In the genomic region with DNA sequence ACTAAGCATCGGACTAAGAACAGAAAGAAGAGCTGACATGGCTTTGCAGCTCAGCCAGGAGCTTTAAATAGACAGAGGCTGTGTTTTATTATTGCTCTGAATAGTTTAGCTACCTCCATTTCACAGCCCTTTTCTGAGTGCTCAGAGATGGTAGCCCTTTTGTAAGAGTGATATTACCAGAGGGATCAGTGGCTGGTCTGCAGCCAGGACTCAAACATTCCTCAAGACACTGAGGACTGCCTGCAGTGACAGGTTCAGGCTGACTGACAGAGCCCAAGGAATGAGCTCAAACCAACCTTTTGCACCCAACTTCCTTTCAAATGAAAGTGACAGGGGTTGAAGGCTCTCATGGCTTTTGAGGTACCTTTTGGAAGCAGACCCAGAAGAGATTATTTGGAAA, we compare ENCODE assay signal across 8 cellular contexts.
DNase-seq lines count a peak whose midpoint lies in the region; ATAC-seq and TF ChIP-seq lines count a peak whose summit lies in the region.

No MANE protein-coding gene starts in this region.

- peak overlapping the region; percentile 17 for H3K27ac ChIP-seq in temporal lobe (ENCODE audit: low read depth, low read length)

- DNase-seq in left cardiac atrium (no peak), DMS153 (lab: John Stamatoyannopoulos, UW) (no peak), SHP77 treated with DMSO at 0.1 percent for 48 hours (lab: John Stamatoyannopoulos, UW) (no peak), NCI-H2171 treated with DMSO at 0.1 percent for 48 hours (lab: John Stamatoyannopoulos, UW) (no peak)

- intact Hi-C loops in left cardiac atrium (cut with DNase I), result no loop called here

- ATAC-seq in GM18519 (IDR thresholded peaks at IDR 0.05; ENCODE audit: low FRiP score, unreplicated experiment) (peak; percentile 25), HG02610 (IDR thresholded peaks at IDR 0.05; ENCODE audit: unreplicated experiment) (peak; percentile 31), SK-N-SH treated with all-trans-retinoic acid at 6 μM for 48 hours (peak; percentile 75), left cardiac atrium (peak; percentile 54 to 55)

TF ChIP-seq in SK-N-SH treated with all-trans-retinoic acid at 6 μM for 48 hours, 23 proteins besides CTCF, POLR2A, EP300 and RAD21:
- TF ChIP-seq, protein P1, sequence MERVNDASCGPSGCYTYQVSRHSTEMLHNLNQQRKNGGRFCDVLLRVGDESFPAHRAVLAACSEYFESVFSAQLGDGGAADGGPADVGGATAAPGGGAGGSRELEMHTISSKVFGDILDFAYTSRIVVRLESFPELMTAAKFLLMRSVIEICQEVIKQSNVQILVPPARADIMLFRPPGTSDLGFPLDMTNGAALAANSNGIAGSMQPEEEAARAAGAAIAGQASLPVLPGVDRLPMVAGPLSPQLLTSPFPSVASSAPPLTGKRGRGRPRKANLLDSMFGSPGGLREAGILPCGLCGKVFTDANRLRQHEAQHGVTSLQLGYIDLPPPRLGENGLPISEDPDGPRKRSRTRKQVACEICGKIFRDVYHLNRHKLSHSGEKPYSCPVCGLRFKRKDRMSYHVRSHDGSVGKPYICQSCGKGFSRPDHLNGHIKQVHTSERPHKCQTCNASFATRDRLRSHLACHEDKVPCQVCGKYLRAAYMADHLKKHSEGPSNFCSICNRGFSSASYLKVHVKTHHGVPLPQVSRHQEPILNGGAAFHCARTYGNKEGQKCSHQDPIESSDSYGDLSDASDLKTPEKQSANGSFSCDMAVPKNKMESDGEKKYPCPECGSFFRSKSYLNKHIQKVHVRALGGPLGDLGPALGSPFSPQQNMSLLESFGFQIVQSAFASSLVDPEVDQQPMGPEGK (CRISPR knock-in tag; IDR thresholded peaks at IDR 0.05; ENCODE audit: borderline replicate concordance), result no peak
- no peak for TF ChIP-seq TCF4 (CRISPR knock-in tag; IDR thresholded peaks at IDR 0.05; ENCODE audit: borderline replicate concordance)
- no peak for TF ChIP-seq ISL1 (CRISPR knock-in tag; IDR thresholded peaks at IDR 0.05)
- no peak for TF ChIP-seq ZC3H10 (CRISPR knock-in tag; IDR thresholded peaks at IDR 0.05)
- TF ChIP-seq SNAI2 (CRISPR knock-in tag; IDR thresholded peaks at IDR 0.05), result no peak
- TF ChIP-seq ZNF565 (CRISPR knock-in tag; conservative IDR thresholded peaks at IDR 0.05; ENCODE audit: low read depth), result no peak
- TF ChIP-seq ZFP30 (CRISPR knock-in tag; IDR thresholded peaks at IDR 0.05), result no peak
- no peak for TF ChIP-seq TOX (CRISPR knock-in tag; IDR thresholded peaks at IDR 0.05; ENCODE audit: borderline replicate concordance)
- no peak for TF ChIP-seq ZNF8 (CRISPR knock-in tag; IDR thresholded peaks at IDR 0.05)
- no peak for TF ChIP-seq PPARA (CRISPR knock-in tag; IDR thresholded peaks at IDR 0.05; ENCODE audit: borderline replicate concordance)
- TF ChIP-seq, protein P2, sequence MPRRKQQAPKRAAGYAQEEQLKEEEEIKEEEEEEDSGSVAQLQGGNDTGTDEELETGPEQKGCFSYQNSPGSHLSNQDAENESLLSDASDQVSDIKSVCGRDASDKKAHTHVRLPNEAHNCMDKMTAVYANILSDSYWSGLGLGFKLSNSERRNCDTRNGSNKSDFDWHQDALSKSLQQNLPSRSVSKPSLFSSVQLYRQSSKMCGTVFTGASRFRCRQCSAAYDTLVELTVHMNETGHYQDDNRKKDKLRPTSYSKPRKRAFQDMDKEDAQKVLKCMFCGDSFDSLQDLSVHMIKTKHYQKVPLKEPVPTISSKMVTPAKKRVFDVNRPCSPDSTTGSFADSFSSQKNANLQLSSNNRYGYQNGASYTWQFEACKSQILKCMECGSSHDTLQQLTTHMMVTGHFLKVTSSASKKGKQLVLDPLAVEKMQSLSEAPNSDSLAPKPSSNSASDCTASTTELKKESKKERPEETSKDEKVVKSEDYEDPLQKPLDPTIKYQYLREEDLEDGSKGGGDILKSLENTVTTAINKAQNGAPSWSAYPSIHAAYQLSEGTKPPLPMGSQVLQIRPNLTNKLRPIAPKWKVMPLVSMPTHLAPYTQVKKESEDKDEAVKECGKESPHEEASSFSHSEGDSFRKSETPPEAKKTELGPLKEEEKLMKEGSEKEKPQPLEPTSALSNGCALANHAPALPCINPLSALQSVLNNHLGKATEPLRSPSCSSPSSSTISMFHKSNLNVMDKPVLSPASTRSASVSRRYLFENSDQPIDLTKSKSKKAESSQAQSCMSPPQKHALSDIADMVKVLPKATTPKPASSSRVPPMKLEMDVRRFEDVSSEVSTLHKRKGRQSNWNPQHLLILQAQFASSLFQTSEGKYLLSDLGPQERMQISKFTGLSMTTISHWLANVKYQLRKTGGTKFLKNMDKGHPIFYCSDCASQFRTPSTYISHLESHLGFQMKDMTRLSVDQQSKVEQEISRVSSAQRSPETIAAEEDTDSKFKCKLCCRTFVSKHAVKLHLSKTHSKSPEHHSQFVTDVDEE (CRISPR knock-in tag; IDR thresholded peaks at IDR 0.05), result no peak
- no peak for TF ChIP-seq GLIS3 (CRISPR knock-in tag; IDR thresholded peaks at IDR 0.05)
- no peak for TF ChIP-seq ARNTL (CRISPR knock-in tag; IDR thresholded peaks at IDR 0.05; ENCODE audit: borderline replicate concordance, low read depth)
- TF ChIP-seq ESRRG (CRISPR knock-in tag; IDR thresholded peaks at IDR 0.05), result no peak

Comparison
In these comparisons a context has a peak if more than half of its experiments do, and no peak if none do; other contexts are left out.
1. ATAC-seq: peak in every context shown above with its lines; median percentile 75 in SK-N-SH treated with all-trans-retinoic acid at 6 μM for 48 hours; 54 in left cardiac atrium; 31 in HG02610; 25 in GM18519.